ENCODE assay signal across 28 cellular contexts in genomic region chr9:131886839-131887238, GRCh38.
DNase-seq lines count a peak whose midpoint lies in the region; ATAC-seq and TF ChIP-seq lines count a peak whose summit lies in the region.
"Had no signal": no experiment of that assay in that cellular context is flagged by ENCODE, and none has a peak within 500 bp of the region (broad histone marks: within the 10 kb centered on the region; RNA-seq: fewer than 3 reads in every experiment).

No MANE protein-coding gene starts in this region.

- DNase-seq in LNCaP clone FGC (ENCODE audit: low read depth) (peak; percentile 17), dorsolateral prefrontal cortex (no peak), iris pigment epithelial cell (ENCODE audit: low read depth) (peak; percentile 54), MV-4-11 (lab: John Stamatoyannopoulos, UW) (no peak)
- DNase-seq: activated effector memory CD4-positive, alpha-beta T cell treated with anti-CD3 and anti-CD28 coated beads, Interleukin-2, amount 50 U/mL, for 16 hours; activated naive CD8-positive, alpha-beta T cell treated with anti-CD3 and anti-CD28 coated beads, Interleukin-2, amount 10 ng/mL, durations not matched to agents 7 days and 5 days; AML-193; brain microvascular endothelial cell; CD8-positive, alpha-beta memory T cell; foreskin melanocyte; GM23248; hippocampal formation; immature natural killer cell; naive B cell; NCI-H1436 treated with DMSO at 0.1 percent for 48 hours; NCI-H510A; NK-92 treated with Interleukin-12 subunit alpha and Interleukin-12 subunit beta, amount 100 ng/mL, for 24 hours; nucleus accumbens; PC-9; SHP77; stimulated activated naive CD8-positive, alpha-beta T cell treated with anti-CD3 and anti-CD28 coated beads, Interleukin-15, Interleukin-2, amounts not matched to agents 100 U/mL and 50 U/mL, for 24 hours; SW 1271; thyroid gland had no signal

- intact Hi-C loops in dorsolateral prefrontal cortex (cut with DNase I) = no loop called here

- no peak for ATAC-seq in HG02763 (IDR thresholded peaks at IDR 0.05; ENCODE audit: unreplicated experiment)
- no peak for ATAC-seq in HG02938 (IDR thresholded peaks at IDR 0.05; ENCODE audit: unreplicated experiment)
- ATAC-seq in HG03442 (IDR thresholded peaks at IDR 0.05; ENCODE audit: unreplicated experiment) = no peak
- ATAC-seq: K562; left lobe of liver; stimulated activated naive CD8-positive, alpha-beta T cell treated with anti-CD3 and anti-CD28 coated beads, Interleukin-15, Interleukin-2, amounts not matched to agents 100 U/mL and 50 U/mL, for 24 hours had no signal

- H3K27me3 ChIP-seq in dorsolateral prefrontal cortex = no peaks in the 10 kb centered on the region
- H3K27me3 ChIP-seq: brain microvascular endothelial cell, thyroid gland had no signal

- no peak for TF ChIP-seq CTCF in LNCaP clone FGC (IDR thresholded peaks at IDR 0.05; ENCODE audit: control insufficient read depth, extremely low read depth, insufficient read depth)
- no peak for TF ChIP-seq CTCF in dorsolateral prefrontal cortex (IDR thresholded peaks at IDR 0.05 in 54 of 56, conservative IDR thresholded peaks at IDR 0.05 in 2 of 56; ENCODE audit: low read depth in 1 of 56, partially characterized antibody in 56 of 56)

- no peak overlapping the region for H3K4me3 ChIP-seq in LNCaP clone FGC (ENCODE audit: low read depth, low read length)
- no peak overlapping the region for H3K4me3 ChIP-seq in dorsolateral prefrontal cortex
- H3K4me3 ChIP-seq: GM23248, K562, PC-9, thyroid gland had no signal

- H3K27ac ChIP-seq in dorsolateral prefrontal cortex = peak overlapping the region in 43 of 59 donors; percentile 2 to 72 (median 50)
- H3K27ac ChIP-seq: brain microvascular endothelial cell, GM23248, PC-9 had no signal

Comparison
In these comparisons a context has a peak if more than half of its experiments do, and no peak if none do; other contexts are left out.
1. DNase-seq: peak in LNCaP clone FGC (single experiment) and iris pigment epithelial cell (single experiment); none in dorsolateral prefrontal cortex (0 of 10) and MV-4-11 (single experiment).